Comparison of ENCODE assay signal across 34 cellular contexts in genomic region chr22:33518405-33518804, GRCh38.
"Had no signal": no experiment of that assay in that cellular context is flagged by ENCODE, and none has a peak within 500 bp of the region (broad histone marks: within the 10 kb centered on the region; RNA-seq: fewer than 3 reads in every experiment).

No MANE protein-coding gene starts in this region.

- H3K27me3 Mint-ChIP-seq: activated B cell treated with CpG ODN at 0.5 μM for 24 hours; activated CD8-positive, alpha-beta T cell treated with anti-CD3 and anti-CD28 coated beads for 36 hours; activated naive CD4-positive, alpha-beta T cell treated with anti-CD3 and anti-CD28 coated beads, Interleukin-2, amount 50 U/mL, for 24 hours; brain had no signal

- DNase-seq: activated B cell treated with CpG ODN at 0.5 μM for 24 hours; activated CD4-positive, alpha-beta T cell treated with anti-CD3 and anti-CD28 coated beads for 48 hours; activated CD4-positive, alpha-beta T cell treated with anti-CD3 and anti-CD28 coated beads, Interleukin-2, amount 50 U/mL, for 1 hour; activated CD4-positive, alpha-beta T cell treated with anti-CD3 and anti-CD28 coated beads, Interleukin-2, amount 50 U/mL, for 48 hours; activated CD8-positive, alpha-beta memory T cell treated with anti-CD3 and anti-CD28 coated beads for 24 hours; activated CD8-positive, alpha-beta T cell treated with anti-CD3 and anti-CD28 coated beads for 36 hours; activated effector memory CD4-positive, alpha-beta T cell treated with anti-CD3 and anti-CD28 coated beads, Interleukin-2, amount 50 U/mL, for 16 hours; activated naive CD4-positive, alpha-beta T cell treated with anti-CD3 and anti-CD28 coated beads for 36 hours; activated naive CD8-positive, alpha-beta T cell treated with anti-CD3 and anti-CD28 coated beads for 36 hours; activated naive CD8-positive, alpha-beta T cell treated with anti-CD3 and anti-CD28 coated beads, Interleukin-2, amount 50 U/mL, for 24 hours; activated T-cell treated with anti-CD3 and anti-CD28 coated beads, Interleukin-2, amount 50 U/mL, for 4 hours; central memory CD4-positive, alpha-beta T cell; cerebellar nuclear complex; colonic mucosa; effector CD8-positive, alpha-beta T cell; esophagus squamous epithelium; foreskin melanocyte; T-helper 1 cell; T-helper 17 cell; T1000; WERI-Rb-1 had no signal

- H3K4me1 Mint-ChIP-seq: activated naive CD4-positive, alpha-beta T cell treated with anti-CD3 and anti-CD28 coated beads, Interleukin-2, amount 50 U/mL, for 24 hours; activated naive CD8-positive, alpha-beta T cell treated with anti-CD3 and anti-CD28 coated beads for 36 hours; T-helper 17 cell had no signal

- H3K36me3 Mint-ChIP-seq: activated naive CD4-positive, alpha-beta T cell treated with anti-CD3 and anti-CD28 coated beads, Interleukin-2, amount 50 U/mL, for 24 hours; activated naive CD8-positive, alpha-beta T cell treated with anti-CD3 and anti-CD28 coated beads for 36 hours; brain had no signal

- H3K9me3 ChIP-seq: ascending aorta, colonic mucosa, esophagus squamous epithelium had no signal

- FAIRE-seq: endometrium, endothelial cell of umbilical vein had no signal

- H3K9me3 Mint-ChIP-seq: activated naive CD8-positive, alpha-beta T cell treated with anti-CD3 and anti-CD28 coated beads for 36 hours; activated T-cell treated with anti-CD3 and anti-CD28 coated beads, Interleukin-2, amount 50 U/mL, for 4 hours had no signal

- H3K4me3 Mint-ChIP-seq: activated B cell treated with CpG ODN at 0.5 μM for 24 hours; activated CD8-positive, alpha-beta T cell treated with anti-CD3 and anti-CD28 coated beads for 36 hours; activated naive CD4-positive, alpha-beta T cell treated with anti-CD3 and anti-CD28 coated beads for 36 hours; activated naive CD4-positive, alpha-beta T cell treated with anti-CD3 and anti-CD28 coated beads, Interleukin-2, amount 50 U/mL, for 24 hours; activated naive CD8-positive, alpha-beta T cell treated with anti-CD3 and anti-CD28 coated beads for 36 hours; activated naive CD8-positive, alpha-beta T cell treated with anti-CD3 and anti-CD28 coated beads, Interleukin-2, amount 50 U/mL, for 24 hours; activated T-cell treated with anti-CD3 and anti-CD28 coated beads, Interleukin-2, amount 50 U/mL, for 4 hours; activated T-helper 1 cell treated with anti-CD3 and anti-CD28 coated beads, Interleukin-12 subunit alpha, Interleukin-12 subunit beta, Interleukin-2, Interleukin-4 antibody, amounts not matched to agents 30 ng/mL and 10 ng/mL and 1 ng/mL, durations not matched to agents 14 hours and 24 hours and 36 hours; T-helper 17 cell; T-helper 2 cell treated with Interferon-gamma antibody and Interleukin-4, amounts not matched to agents 5 μg/mL and 100 μg/mL, for 36 hours had no signal

- ATAC-seq: activated CD4-positive, CD25-positive, alpha-beta regulatory T cell treated with anti-CD3 and anti-CD28 coated beads, Interleukin-2, amount 50 U/mL, for 24 hours; activated CD8-positive, alpha-beta T cell treated with anti-CD3 and anti-CD28 coated beads for 36 hours; activated naive CD8-positive, alpha-beta T cell treated with anti-CD3 and anti-CD28 coated beads, Interleukin-2, amount 50 U/mL, for 24 hours; activated T-cell treated with anti-CD3 and anti-CD28 coated beads, Interleukin-2, amount 50 U/mL, for 4 hours; T-helper 17 cell had no signal

- H3K4me1 ChIP-seq: ascending aorta, breast epithelium, colonic mucosa had no signal

- H3K36me3 ChIP-seq: breast epithelium, cardiac muscle cell, colonic mucosa, esophagus squamous epithelium, WERI-Rb-1 had no signal

- H3K4me3 ChIP-seq: ascending aorta, breast epithelium, cardiac muscle cell, colonic mucosa, gastroesophageal sphincter had no signal

- H3K27ac ChIP-seq: ascending aorta, breast epithelium, cardiac muscle cell, colonic mucosa, epithelial cell of prostate, gastroesophageal sphincter, WERI-Rb-1 had no signal

- H3K27ac Mint-ChIP-seq: activated CD8-positive, alpha-beta T cell treated with anti-CD3 and anti-CD28 coated beads for 36 hours; activated naive CD4-positive, alpha-beta T cell treated with anti-CD3 and anti-CD28 coated beads for 36 hours; activated naive CD4-positive, alpha-beta T cell treated with anti-CD3 and anti-CD28 coated beads, Interleukin-2, amount 50 U/mL, for 24 hours; activated naive CD8-positive, alpha-beta T cell treated with anti-CD3 and anti-CD28 coated beads for 36 hours; activated naive CD8-positive, alpha-beta T cell treated with anti-CD3 and anti-CD28 coated beads, Interleukin-2, amount 50 U/mL, for 24 hours; activated T-helper 1 cell treated with anti-CD3 and anti-CD28 coated beads, Interleukin-12 subunit alpha, Interleukin-12 subunit beta, Interleukin-2, Interleukin-4 antibody, amounts not matched to agents 30 ng/mL and 10 ng/mL and 1 ng/mL, durations not matched to agents 14 hours and 24 hours and 36 hours; activated T-helper 2 cell treated with anti-CD3 and anti-CD28 coated beads, Interferon-gamma antibody, Interleukin-2, Interleukin-4, amounts not matched to agents 10 μg/mL and 5 μg/mL and 100 μg/mL, durations not matched to agents 14 hours and 24 hours and 36 hours; T-helper 17 cell; T-helper 2 cell treated with Interferon-gamma antibody and Interleukin-4, amounts not matched to agents 5 μg/mL and 100 μg/mL, for 36 hours had no signal

- H3K27me3 ChIP-seq: ascending aorta, breast epithelium, cardiac muscle cell, colonic mucosa, esophagus squamous epithelium, gastroesophageal sphincter had no signal
